In the genomic region with DNA sequence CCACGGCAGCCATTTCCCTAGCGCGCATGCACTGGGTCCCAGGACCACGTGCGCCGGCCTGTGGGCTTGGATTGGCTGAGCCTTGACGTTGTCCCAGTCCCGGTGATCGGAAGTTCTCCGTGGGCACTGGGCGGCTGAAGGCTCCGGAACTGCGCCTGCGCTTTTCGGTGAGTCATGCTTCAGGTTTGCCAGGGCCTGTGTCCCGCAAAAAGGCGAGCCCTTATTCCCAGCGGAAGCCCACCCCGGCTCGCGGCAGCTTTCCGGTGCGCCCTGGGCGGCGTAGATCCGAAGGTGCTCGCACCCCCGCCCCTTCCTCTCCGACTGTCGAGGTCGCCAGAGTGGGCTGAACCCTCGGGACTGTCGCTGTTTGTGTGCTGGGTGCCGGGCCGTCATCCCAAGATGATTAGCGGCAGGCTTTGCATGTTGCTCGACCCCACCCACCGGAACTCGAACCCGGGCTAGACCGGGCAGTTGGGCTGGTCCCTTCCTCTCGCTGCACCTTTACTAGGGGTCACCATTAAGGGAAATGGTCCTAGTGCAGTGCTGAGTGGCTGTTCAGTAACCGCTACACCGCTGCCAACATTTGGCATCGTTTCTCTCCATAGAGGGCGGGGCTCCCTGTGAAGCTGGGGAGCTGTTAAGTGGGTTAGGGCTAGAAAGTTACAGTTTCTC, we compare ENCODE assay signal across 8 cellular contexts. TPM values are rescaled to one million over a fixed set of nuclear protein-coding genes. Genes with fewer than 3 reads are reported as not detected.
A peak's percentile ranks its signal among the peaks of the same experiment; 100 is the strongest.
DNase-seq lines count a peak whose midpoint lies in the region; ATAC-seq and TF ChIP-seq lines count a peak whose summit lies in the region.

A gene with protein sequence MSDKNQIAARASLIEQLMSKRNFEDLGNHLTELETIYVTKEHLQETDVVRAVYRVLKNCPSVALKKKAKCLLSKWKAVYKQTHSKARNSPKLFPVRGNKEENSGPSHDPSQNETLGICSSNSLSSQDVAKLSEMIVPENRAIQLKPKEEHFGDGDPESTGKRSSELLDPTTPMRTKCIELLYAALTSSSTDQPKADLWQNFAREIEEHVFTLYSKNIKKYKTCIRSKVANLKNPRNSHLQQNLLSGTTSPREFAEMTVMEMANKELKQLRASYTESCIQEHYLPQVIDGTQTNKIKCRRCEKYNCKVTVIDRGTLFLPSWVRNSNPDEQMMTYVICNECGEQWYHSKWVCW (plus strand): TSS at position 120 of the 672 bp plus-strand sequence. CDS start 9,368 bp downstream, outside the sequence.

- peaks cover 0 to 2% of the 10 kb centered on the region in 2 donors for H3K36me3 ChIP-seq in lung (ENCODE audit: control insufficient read depth in 2 of 2, insufficient read depth in 2 of 2, low read length in 2 of 2)

- H3K9me3 ChIP-seq in lung (ENCODE audit: control insufficient read depth in 2 of 2, insufficient read depth in 1 of 2, low read length in 1 of 2): no peaks in the 10 kb centered on the region

- no peak for TF ChIP-seq CTCF in lung (IDR thresholded peaks at IDR 0.05; ENCODE audit: control extremely low read depth, extremely low read depth)

- peaks cover 0 to 2% of the 10 kb centered on the region in 2 donors for H3K4me1 ChIP-seq in lung (ENCODE audit: control insufficient read depth in 2 of 2, insufficient read depth in 2 of 2, low read length in 2 of 2)

- whole genome bisulfite sequencing in lung, 2 donors: 0 to 4% methylated on average over 36 to 46 of the region's 46 CpGs

- peak; percentile 98 for ATAC-seq in GM19468 (IDR thresholded peaks at IDR 0.05; ENCODE audit: extremely low read depth, unreplicated experiment)
- ATAC-seq in lung (ENCODE audit: insufficient read depth, low FRiP score): peak; percentile 97

- peak within 1 kb of the TSS; percentile 62 for H3K4me3 ChIP-seq in lung

- no peaks in the 10 kb centered on the region for H3K27me3 ChIP-seq in lung (ENCODE audit: control insufficient read depth, insufficient read depth)

- peak; percentile 96 for DNase-seq in COLO668 (lab: John Stamatoyannopoulos, UW; ENCODE audit: unreplicated experiment)
- DNase-seq in HS-27A (ENCODE audit: low read depth): peak; percentile 82
- DNase-seq in NK-92 treated with Interleukin-12 subunit alpha and Interleukin-12 subunit beta, amount 100 ng/mL, for 24 hours (lab: John Stamatoyannopoulos, UW): peak; percentile 90
- peak; percentile 98 for DNase-seq in activated CD8-positive, alpha-beta memory T cell treated with anti-CD3 and anti-CD28 coated beads for 24 hours
- peak; percentile 88 for DNase-seq in effector CD8-positive, alpha-beta T cell (lab: John Stamatoyannopoulos, UW)
- peak; percentile 97 for DNase-seq in lung (ENCODE audit: low spot score)
- DNase-seq in stimulated activated CD4-positive, alpha-beta T cell treated with anti-CD3 and anti-CD28 coated beads, TNF-alpha, amount 100 ng/mL, for 24 hours (ENCODE audit: low read depth in 3 of 3): peak; percentile 79 to 89 (median 83)

- peak within 1 kb of the TSS; percentile 89 to 97 for H3K27ac ChIP-seq in lung (ENCODE audit: low read depth in 1 of 2, low read length in 1 of 2)

RNA-seq across cellular contexts. Expression of the gene that starts here (rescaled TPM):
- total RNA-seq in lung: 1 to 10 TPM; 3.2 to 6.7 TPM
- 1 to 10 TPM in 1 of 2 donors, under 1 TPM in 1; 0.94 to 2.2 TPM for polyA plus RNA-seq in lung

Comparison
In these comparisons a context has a peak if more than half of its experiments do, and no peak if none do; other contexts are left out.
1. Peak in every context shown above with its lines: DNase-seq, ATAC-seq, H3K4me3 ChIP-seq and H3K27ac ChIP-seq.